Comparison of ENCODE assay signal across 9 cellular contexts in genomic region chr17:16492613-16493290, GRCh38. TPM values are rescaled to one million over a fixed set of nuclear protein-coding genes. Genes with fewer than 3 reads are reported as not detected.
DNase-seq lines count a peak whose midpoint lies in the region; ATAC-seq and TF ChIP-seq lines count a peak whose summit lies in the region.
"Had no signal": no experiment of that assay in that cellular context is flagged by ENCODE, and none has a peak within 500 bp of the region (broad histone marks: within the 10 kb centered on the region; RNA-seq: fewer than 3 reads in every experiment).

No MANE protein-coding gene starts in this region.

- in situ Hi-C loops in mammary epithelial cell (cut with MboI; ENCODE audit: low sequenced_read_pairs in 2 of 2), result no loop called here

- H3K4me3 ChIP-seq in left ventricle myocardium inferior (peak overlapping the region; percentile 71), mammary epithelial cell (replicated peaks in 1 of 3; ENCODE audit: insufficient read depth in 1 of 3, low read depth in 2 of 3, low read length in 3 of 3) (no peak overlapping the region)

- peak overlapping the region; percentile 69 to 89 (median 82) for H3K4me3 Mint-ChIP-seq in naive B cell

- H3K4me1 Mint-ChIP-seq in naive B cell, result peaks cover 3 to 13% (median 9%) of the 10 kb centered on the region in 3 donors

- intact Hi-C loops in left ventricle myocardium inferior (cut with micrococcal nuclease) (no loop called here), cardiac septum (cut with DNase I) (no loop called here), mammary epithelial cell (cut with micrococcal nuclease) (no loop called here)

- no peaks in the 10 kb centered on the region for H3K36me3 ChIP-seq in left ventricle myocardium inferior
- no peaks in the 10 kb centered on the region for H3K36me3 ChIP-seq in mammary epithelial cell (ENCODE audit: insufficient read depth, low read length)

- CTCF ChIA-PET in mammary epithelial cell (lab: Charles Lee; ENCODE audit: low non-redundant PET), result no interaction called here

- H3K4me1 ChIP-seq in left ventricle myocardium inferior, result peaks cover 24% of the 10 kb centered on the region
- peaks cover 3% of the 10 kb centered on the region for H3K4me1 ChIP-seq in mammary epithelial cell (ENCODE audit: insufficient read depth, low read length)

- H3K36me3 Mint-ChIP-seq in naive B cell, result no peaks in the 10 kb centered on the region

- H2AFZ ChIP-seq in mammary epithelial cell (ENCODE audit: low read depth, low read length), result peak overlapping the region; percentile 80

- H4K20me1 ChIP-seq in mammary epithelial cell (ENCODE audit: insufficient read depth, low read length), result no peaks in the 10 kb centered on the region

- H3K4me2 ChIP-seq in mammary epithelial cell (ENCODE audit: insufficient read depth, low read depth, low read length), result peak overlapping the region; percentile 86

- no peaks in the 10 kb centered on the region for H3K9me3 Mint-ChIP-seq in naive B cell

- H3K9me3 ChIP-seq in left ventricle myocardium inferior (replicated peaks) (no peaks in the 10 kb centered on the region), mammary epithelial cell (replicated peaks; ENCODE audit: insufficient read depth, low read length) (no peaks in the 10 kb centered on the region)

- WGBS in mammary epithelial cell (ENCODE audit: low coverage, missing lambda C conversion rate), result 82% methylated on average over 22 of the region's 24 CpGs

- H3K27ac Mint-ChIP-seq in naive B cell, result peak overlapping the region in 2 of 6 donors; percentile 30 to 68

- DNase-seq in left ventricle myocardium inferior (no peak), cardiac septum (ENCODE audit: low spot score) (no peak), mammary epithelial cell (no peak), naive B cell (no peak), SHP77 treated with DMSO at 0.1 percent for 48 hours (lab: John Stamatoyannopoulos, UW) (no peak)
- DNase-seq in stimulated activated CD4-positive, alpha-beta T cell treated with anti-CD3 and anti-CD28 coated beads, Interleukin-1b, Interleukin-23, amount 100 ng/mL, for 48 hours, result no peak
- no peak for DNase-seq in central memory CD4-positive, alpha-beta T cell
- DNase-seq: GDM1 had no signal

- ATAC-seq in naive B cell (ENCODE audit: low read depth in 2 of 2) (no peak), GM18870 (IDR thresholded peaks at IDR 0.05; ENCODE audit: unreplicated experiment) (no peak)

- H3K27me3 ChIP-seq in left ventricle myocardium inferior (ENCODE audit: low read depth) (peaks cover 4% of the 10 kb centered on the region), mammary epithelial cell (ENCODE audit: insufficient read depth, low read length) (peaks cover 16% of the 10 kb centered on the region)

- H3K27me3 Mint-ChIP-seq in naive B cell, result peaks cover 11 to 56% (median 12%) of the 10 kb centered on the region in 3 donors

- BruUV-seq in mammary epithelial cell (replicated peaks; lab: Mats Ljungman, UMichigan), result no TSS peak

- no peak overlapping the region for H3K9ac ChIP-seq in mammary epithelial cell (ENCODE audit: insufficient read depth, low read length)

- H3K27ac ChIP-seq in left ventricle myocardium inferior (replicated peaks), result no peak overlapping the region
- no peak overlapping the region for H3K27ac ChIP-seq in mammary epithelial cell (ENCODE audit: insufficient read depth, low read depth, low read length)

- dilution Hi-C loops in mammary epithelial cell (cut with HindIII; ENCODE audit: low sequenced_read_pairs), result no loop called here

- TF ChIP-seq CTCF in left ventricle myocardium inferior (IDR thresholded peaks at IDR 0.05; ENCODE audit: borderline replicate concordance), result no peak
- no peak for TF ChIP-seq CTCF in mammary epithelial cell (conservative IDR thresholded peaks at IDR 0.05 in 1 of 2, IDR thresholded peaks at IDR 0.05 in 1 of 2; ENCODE audit: extremely low read depth in 1 of 2, insufficient read depth in 1 of 2, low read depth in 1 of 2, low read length in 2 of 2)

- H3K79me2 ChIP-seq in mammary epithelial cell (ENCODE audit: insufficient read depth, low read length), result no peaks in the 10 kb centered on the region

RNA-seq across cellular contexts. Expression of gene LRRC75A, which starts 0.8 kb away (rescaled TPM):
- total RNA-seq in left ventricle myocardium inferior (0.96 TPM), cardiac septum (1.4 TPM), mammary epithelial cell (under 1 TPM; under 0.01 to 0.16 TPM)
- polyA plus RNA-seq in mammary epithelial cell (0.02 TPM), naive B cell (ENCODE audit: low read depth in 6 of 6) (1 to 10 TPM in 3 of 6 donors, under 1 TPM in 3; 0.21 to 1.9 (median 1.1) TPM)
- polyA minus RNA-seq in mammary epithelial cell, result not detected
